In genomic region chr18:74495581-74496507, GRCh38 we compare ENCODE assay signal across 8 cellular contexts.
DNase-seq lines count a peak whose midpoint lies in the region; ATAC-seq, FAIRE-seq and TF ChIP-seq lines count a peak whose summit lies in the region.

Gene CNDP2 (plus strand): TSS chr18:74496363. CDS start chr18:74499974, 3,611 bp downstream.

- peak; percentile 85 for FAIRE-seq in islet of Langerhans (lab: Jason Lieb, UNC)

- DNase-seq in AG09319 (ENCODE audit: extremely low read depth, low read depth) (peak; percentile 97), NCI-H446 treated with DMSO at 0.1 percent for 48 hours (lab: John Stamatoyannopoulos, UW) (peak; percentile 91), cerebellar cortex (ENCODE audit: low spot score) (peak; percentile 99)
- peak; percentile 100 for DNase-seq in stimulated activated CD4-positive, alpha-beta T cell treated with anti-CD3 and anti-CD28 coated beads, Interleukin-12 subunit alpha, Interleukin-12 subunit beta, amount 100 ng/mL, for 4 hours

- no peak for TF ChIP-seq CTCF in AG09319 (IDR thresholded peaks at IDR 0.05; ENCODE audit: low read depth, low read length)

- peak; percentile 76 for ATAC-seq in GM19035 (IDR thresholded peaks at IDR 0.05; ENCODE audit: unreplicated experiment)
- ATAC-seq in HG03354 (IDR thresholded peaks at IDR 0.05; ENCODE audit: poor library complexity, severe bottlenecking, unreplicated experiment), result peak; percentile 80
- peak; percentile 72 to 76 for ATAC-seq in activated CD4-positive, CD25-positive, alpha-beta regulatory T cell treated with anti-CD3 and anti-CD28 coated beads, Interleukin-2, amount 50 U/mL, for 24 hours

Comparison
In these comparisons a context has a peak if more than half of its experiments do, and no peak if none do; other contexts are left out.
1. Peak in every context shown above with its lines: DNase-seq and ATAC-seq.